Comparison of ENCODE assay signal across 16 cellular contexts in the genomic region with DNA sequence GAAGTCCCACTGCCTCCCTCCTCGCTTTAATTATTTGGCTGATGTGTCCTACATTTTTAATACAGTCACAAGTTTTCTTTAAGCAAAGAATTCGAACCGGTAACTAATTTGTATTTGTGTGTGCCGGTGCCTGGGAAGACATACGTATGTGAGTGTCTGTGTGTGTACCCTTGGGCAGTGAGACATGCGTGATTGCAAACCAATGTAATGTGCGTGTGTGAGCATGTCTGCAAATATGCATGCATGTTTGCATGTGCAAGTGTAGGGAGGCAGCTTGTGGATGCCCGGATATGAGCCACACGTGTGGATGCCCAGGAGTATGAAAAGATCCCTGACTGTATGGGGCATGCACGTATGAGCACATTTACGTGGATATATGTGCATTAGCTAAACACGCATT. TPM values are rescaled to one million over a fixed set of nuclear protein-coding genes. Genes with fewer than 3 reads are reported as not detected.
DNase-seq lines count a peak whose midpoint lies in the region; ATAC-seq and TF ChIP-seq lines count a peak whose summit lies in the region.
"Had no signal": no experiment of that assay in that cellular context is flagged by ENCODE, and none has a peak within 500 bp of the region (broad histone marks: within the 10 kb centered on the region; RNA-seq: fewer than 3 reads in every experiment).

No MANE protein-coding gene starts in this region.

- ATAC-seq in HG02798 (IDR thresholded peaks at IDR 0.05; ENCODE audit: poor library complexity, unreplicated experiment), result no peak
- ATAC-seq: K562 had no signal

- H3K4me3 ChIP-seq in BLaER1 (no peak overlapping the region), Loucy (ENCODE audit: low read length, poor library complexity, severe bottlenecking) (no peak overlapping the region), sigmoid colon (no peak overlapping the region)
- H3K4me3 ChIP-seq: K562 had no signal

- no peaks in the 10 kb centered on the region for H4K20me1 ChIP-seq in BLaER1
- no peaks in the 10 kb centered on the region for H4K20me1 ChIP-seq in Loucy (ENCODE audit: insufficient read depth, low read length, poor library complexity, severe bottlenecking)

- H3F3A ChIP-seq in Loucy (ENCODE audit: low read depth), result 0 out of 2 replicates have a peak, but pooled peaks cover 4% of the 10 kb centered on the region

- H3K27me3 Mint-ChIP-seq in activated CD4-positive, alpha-beta memory T cell treated with anti-CD3 and anti-CD28 coated beads for 36 hours, result no peaks in the 10 kb centered on the region
- H3K27me3 Mint-ChIP-seq: CD4-positive, alpha-beta T cell had no signal

- peaks cover 90% of the 10 kb centered on the region for H3K4me1 ChIP-seq in BLaER1
- peaks cover 73% of the 10 kb centered on the region for H3K4me1 ChIP-seq in Loucy (ENCODE audit: insufficient read depth, low read length, poor library complexity, severe bottlenecking)
- H3K4me1 ChIP-seq in sigmoid colon, result peaks cover 0 to 2% (median 0%) of the 10 kb centered on the region in 4 donors

- H3K9me3 ChIP-seq in BLaER1 (no peaks in the 10 kb centered on the region), Loucy (ENCODE audit: insufficient read depth, low read depth, low read length) (no peaks in the 10 kb centered on the region), sigmoid colon (no peaks in the 10 kb centered on the region)

- H3K36me3 ChIP-seq in BLaER1 (no peaks in the 10 kb centered on the region), Loucy (ENCODE audit: insufficient read depth, low read length) (no peaks in the 10 kb centered on the region), sigmoid colon (no peaks in the 10 kb centered on the region)

- POLR2A ChIA-PET in activated CD4-positive, alpha-beta memory T cell treated with anti-CD3 and anti-CD28 coated beads for 36 hours (lab: Charles Lee), result no interaction called here

- H3K27ac Mint-ChIP-seq in activated CD4-positive, alpha-beta memory T cell treated with anti-CD3 and anti-CD28 coated beads for 36 hours, result no peak overlapping the region
- H3K27ac Mint-ChIP-seq: CD4-positive, alpha-beta T cell had no signal

- H2AFZ ChIP-seq in Loucy (ENCODE audit: low read length), result no peak overlapping the region

- TF ChIP-seq CTCF in Loucy (conservative IDR thresholded peaks at IDR 0.05; ENCODE audit: low read length) (no peak), sigmoid colon (IDR thresholded peaks at IDR 0.05) (no peak)

- no peak overlapping the region for H3K4me3 Mint-ChIP-seq in activated CD4-positive, alpha-beta memory T cell treated with anti-CD3 and anti-CD28 coated beads for 36 hours
- H3K4me3 Mint-ChIP-seq: CD4-positive, alpha-beta T cell had no signal

- no peak for TF ChIP-seq POLR2A in sigmoid colon (IDR thresholded peaks at IDR 0.05)

- no peak for TF ChIP-seq EP300 in sigmoid colon (IDR thresholded peaks at IDR 0.05)

- H3K4me2 ChIP-seq in BLaER1 (peak overlapping the region; percentile 93), Loucy (ENCODE audit: low read depth, low read length, poor library complexity, severe bottlenecking) (no peak overlapping the region)

- WGBS in sigmoid colon, 2 donors, result 93% methylated on average over 12 of the region's 12 CpGs

- DNase-seq in islet precursor cell (peak; percentile 35), sigmoid colon (peak; percentile 4), T-helper 2 cell (no peak), amniotic stem cell (lab: John Stamatoyannopoulos, UW) (no peak)
- no peak for DNase-seq in activated CD4-positive, alpha-beta memory T cell treated with anti-CD3 and anti-CD28 coated beads for 36 hours
- DNase-seq: CD4-positive, alpha-beta T cell; NCI-H1436; NCI-H2029; NCI-H2171 treated with DMSO at 0.1 percent for 48 hours; NCI-H446 treated with DMSO at 0.1 percent for 48 hours; NK-92 treated with Interleukin-12 subunit alpha and Interleukin-12 subunit beta, amount 100 ng/mL, for 24 hours; SHP77 treated with DMSO at 0.1 percent for 48 hours had no signal

- H3K27me3 ChIP-seq in BLaER1 (no peaks in the 10 kb centered on the region), Loucy (ENCODE audit: insufficient read depth, low read length, poor library complexity, severe bottlenecking) (no peaks in the 10 kb centered on the region), sigmoid colon (no peaks in the 10 kb centered on the region)

- H3K27ac ChIP-seq in BLaER1 (peak overlapping the region; percentile 47), sigmoid colon (no peak overlapping the region)

- intact Hi-C loops in sigmoid colon (cut with DNase I), result no loop called here
- intact Hi-C loops in activated CD4-positive, alpha-beta memory T cell treated with anti-CD3 and anti-CD28 coated beads for 36 hours (cut with micrococcal nuclease), result no loop called here

- H3K9me2 ChIP-seq in Loucy (replicated peaks; ENCODE audit: low read depth, low read length), result no peaks in the 10 kb centered on the region

- H3K79me2 ChIP-seq in Loucy (ENCODE audit: insufficient read depth, low read length), result no peaks in the 10 kb centered on the region

- no peaks in the 10 kb centered on the region for H3K36me3 Mint-ChIP-seq in activated CD4-positive, alpha-beta memory T cell treated with anti-CD3 and anti-CD28 coated beads for 36 hours

- CTCF ChIA-PET in activated CD4-positive, alpha-beta memory T cell treated with anti-CD3 and anti-CD28 coated beads for 36 hours (lab: Charles Lee), result no interaction called here

- H3K9me3 Mint-ChIP-seq in activated CD4-positive, alpha-beta memory T cell treated with anti-CD3 and anti-CD28 coated beads for 36 hours, result no peaks in the 10 kb centered on the region
- H3K9me3 Mint-ChIP-seq: CD4-positive, alpha-beta T cell had no signal

- H3K9ac ChIP-seq in BLaER1 (no peak overlapping the region), Loucy (ENCODE audit: low read depth, low read length, poor library complexity, severe bottlenecking) (peak overlapping the region; percentile 81)

- peaks cover 86% of the 10 kb centered on the region for H3K4me1 Mint-ChIP-seq in activated CD4-positive, alpha-beta memory T cell treated with anti-CD3 and anti-CD28 coated beads for 36 hours (ENCODE audit: low read depth)

RNA-seq across cellular contexts. Expression of gene NEK6, which starts 44.4 kb away (rescaled TPM):
- total RNA-seq in sigmoid colon, result 10 to 100 TPM in 2 of 4 donors, 1 to 10 TPM in 2; 8.2 to 24.1 (median 14.2) TPM
- polyA plus RNA-seq in sigmoid colon, result 10 to 100 TPM; 13.8 to 36.2 (median 24.7) TPM
- 10 to 100 TPM; 16.1 to 18.8 TPM for total RNA-seq in activated CD4-positive, alpha-beta memory T cell treated with anti-CD3 and anti-CD28 coated beads for 36 hours

Comparison
In these comparisons a context has a peak if more than half of its experiments do, and no peak if none do; other contexts are left out.
1. DNase-seq: peak in islet precursor cell (single experiment) and sigmoid colon (single experiment); none in T-helper 2 cell (0 of 5), amniotic stem cell (single experiment) and activated CD4-positive, alpha-beta memory T cell treated with anti-CD3 and anti-CD28 coated beads for 36 hours (single experiment).